17 cellular contexts compared by ENCODE assay signal in the genomic region with DNA sequence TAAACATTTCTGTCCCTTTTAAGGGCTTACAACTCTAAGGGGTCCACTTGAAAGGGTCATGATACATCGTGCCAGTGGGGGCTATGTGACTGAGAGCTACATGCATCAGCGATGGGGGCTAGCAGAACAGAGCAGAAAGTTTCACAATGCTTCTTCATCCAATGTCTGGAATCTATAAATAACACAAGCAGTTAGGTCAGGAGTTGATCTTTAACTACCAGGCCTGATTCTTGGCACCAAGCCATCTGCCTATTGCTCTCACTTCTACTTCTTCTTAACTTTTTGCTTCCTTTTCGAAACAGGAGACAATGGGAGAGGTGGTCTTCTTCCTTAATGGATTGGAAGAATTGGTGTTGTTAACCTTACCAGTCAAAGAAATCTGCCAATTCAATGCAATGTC.
DNase-seq lines count a peak whose midpoint lies in the region; ATAC-seq and TF ChIP-seq lines count a peak whose summit lies in the region.
"Had no signal": no experiment of that assay in that cellular context is flagged by ENCODE, and none has a peak within 500 bp of the region (broad histone marks: within the 10 kb centered on the region; RNA-seq: fewer than 3 reads in every experiment).

No MANE protein-coding gene starts in this region.

- no peak for TF ChIP-seq CTCF in dorsolateral prefrontal cortex (IDR thresholded peaks at IDR 0.05 in 54 of 56, conservative IDR thresholded peaks at IDR 0.05 in 2 of 56; ENCODE audit: low read depth in 1 of 56, partially characterized antibody in 56 of 56)

- no peak overlapping the region for H3K27ac ChIP-seq in dorsolateral prefrontal cortex
- H3K27ac ChIP-seq: 22Rv1; BLaER1 treated with 17β-estradiol and CSF1 and Interleukin-3, amounts not matched to agents 10 nM and 100 nM; SJCRH30 had no signal

- ATAC-seq in HG02870 (IDR thresholded peaks at IDR 0.05; ENCODE audit: unreplicated experiment) = no peak
- no peak for ATAC-seq in left cardiac atrium
- ATAC-seq: Panc1 had no signal

- H3K4me3 ChIP-seq in dorsolateral prefrontal cortex = no peak overlapping the region
- H3K4me3 ChIP-seq: BLaER1 treated with 17β-estradiol and CSF1 and Interleukin-3, amounts not matched to agents 10 nM and 100 nM; HAP-1; MG63; SJCRH30 had no signal

- peak; percentile 24 for DNase-seq in DMS53 (lab: John Stamatoyannopoulos, UW)
- DNase-seq in DMS53 treated with DMSO at 0.1 percent for 48 hours (lab: John Stamatoyannopoulos, UW; ENCODE audit: unreplicated experiment) = no peak
- DNase-seq in MV-4-11 (lab: John Stamatoyannopoulos, UW) = peak; percentile 97
- peak; percentile 29 for DNase-seq in SKM-1 treated with dmso at 0.1 percent for 144 hours (lab: John Stamatoyannopoulos, UW; ENCODE audit: unreplicated experiment)
- DNase-seq in dorsolateral prefrontal cortex = no peak
- no peak for DNase-seq in midbrain (lab: John Stamatoyannopoulos, UW)
- no peak for DNase-seq in left cardiac atrium
- DNase-seq: MG63, NCI-H1417, NCI-H2029, NCI-H524, SJCRH30 had no signal

- intact Hi-C loops in dorsolateral prefrontal cortex (cut with DNase I) = no loop called here
- intact Hi-C loops in left cardiac atrium (cut with DNase I) = no loop called here

- H3K27me3 ChIP-seq in dorsolateral prefrontal cortex = no peaks in the 10 kb centered on the region
- H3K27me3 ChIP-seq: BLaER1 treated with 17β-estradiol and CSF1 and Interleukin-3, amounts not matched to agents 10 nM and 100 nM; MG63; SJCRH30 had no signal

Comparison
In these comparisons a context has a peak if more than half of its experiments do, and no peak if none do; other contexts are left out.
1. DNase-seq: peak in DMS53 (single experiment), MV-4-11 (single experiment) and SKM-1 treated with dmso at 0.1 percent for 144 hours (single experiment); none in DMS53 treated with DMSO at 0.1 percent for 48 hours (single experiment), dorsolateral prefrontal cortex (0 of 10), midbrain (single experiment) and left cardiac atrium (single experiment).